18 cellular contexts compared by ENCODE assay signal in the genomic region with DNA sequence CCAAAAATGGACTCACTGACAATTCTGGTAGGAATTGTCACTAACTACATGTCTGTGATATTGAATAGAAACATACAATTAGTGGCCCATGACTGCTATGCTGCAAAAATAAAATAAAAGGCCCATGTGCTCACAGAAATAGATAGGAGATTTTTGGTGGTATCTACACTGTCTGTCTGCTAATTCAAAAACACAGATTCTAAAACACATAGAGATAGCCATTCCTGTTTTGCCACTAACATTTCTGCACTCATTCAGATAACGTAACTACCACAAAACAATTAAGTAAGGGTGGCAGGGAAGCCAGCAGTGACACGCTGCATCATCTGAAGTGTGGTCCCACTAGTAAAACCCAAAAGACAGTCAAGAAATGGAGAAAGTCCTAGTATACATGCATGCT.
DNase-seq lines count a peak whose midpoint lies in the region; ATAC-seq, FAIRE-seq and TF ChIP-seq lines count a peak whose summit lies in the region.
"Had no signal": no experiment of that assay in that cellular context is flagged by ENCODE, and none has a peak within 500 bp of the region (broad histone marks: within the 10 kb centered on the region; RNA-seq: fewer than 3 reads in every experiment).

No MANE protein-coding gene starts in this region.

- H3K27ac ChIP-seq in K562 (ENCODE audit: extremely low read depth, low read depth, low read length) (no peak overlapping the region), smooth muscle cell (ENCODE audit: low read depth) (no peak overlapping the region), GM23248 (no peak overlapping the region), ovary (no peak overlapping the region)
- H3K27ac ChIP-seq in naive thymus-derived CD4-positive, alpha-beta T cell (ENCODE audit: low read depth, low read length), result no peak overlapping the region

- H3F3A ChIP-seq in smooth muscle cell (ENCODE audit: low read depth) (peaks cover 3% of the 10 kb centered on the region), GM23248 (ENCODE audit: insufficient read depth) (0 out of 2 replicates have a peak, but pooled peaks cover 3% of the 10 kb centered on the region)

- no TSS peak for BruUV-seq in K562 (replicated peaks; lab: Mats Ljungman, UMichigan)

- H3K9me2 ChIP-seq in GM23248 (ENCODE audit: insufficient read depth), result no peaks in the 10 kb centered on the region

- DNase-seq in K562 (ENCODE audit: extremely low read depth in 1 of 4, low spot score in 3 of 4), result no peak
- no peak for DNase-seq in neural crest cell (ENCODE audit: low read depth, low spot score)
- no peak for DNase-seq in smooth muscle cell (lab: John Stamatoyannopoulos, UW; ENCODE audit: unreplicated experiment)
- no peak for DNase-seq in naive thymus-derived CD4-positive, alpha-beta T cell
- DNase-seq in GM23248, result no peak
- DNase-seq in ovary, result no peak
- DNase-seq: C1 segment of cervical spinal cord; Calu3; CD4-positive, alpha-beta memory T cell; COR-L47; DMS53; DMS79 treated with DMSO at 0.1 percent for 48 hours; GF-D8; H7; HCEC 1CT had no signal

- POLR2A ChIA-PET in K562 (lab: Yijun Ruan, JAX), result no interaction called here
- POLR2A ChIA-PET in naive thymus-derived CD4-positive, alpha-beta T cell (lab: Charles Lee), result no interaction called here

- H3K9me3 ChIP-seq in K562 (replicated peaks; ENCODE audit: control insufficient read depth, insufficient read depth, low read depth, low read length) (no peaks in the 10 kb centered on the region), smooth muscle cell (replicated peaks; ENCODE audit: low read depth) (no peaks in the 10 kb centered on the region), GM23248 (ENCODE audit: low read depth) (no peaks in the 10 kb centered on the region), ovary (no peaks in the 10 kb centered on the region)
- no peaks in the 10 kb centered on the region for H3K9me3 ChIP-seq in naive thymus-derived CD4-positive, alpha-beta T cell (ENCODE audit: control insufficient read depth in 2 of 3, low read length in 3 of 3)

- TF ChIP-seq EP300 in K562 (IDR thresholded peaks at IDR 0.05; ENCODE audit: low read length) (no peak), ovary (IDR thresholded peaks at IDR 0.05) (no peak)

- peaks cover 5% of the 10 kb centered on the region for H3K4me1 Mint-ChIP-seq in neural crest cell
- no peaks in the 10 kb centered on the region for H3K4me1 Mint-ChIP-seq in naive thymus-derived CD4-positive, alpha-beta T cell
- H3K4me1 Mint-ChIP-seq: CD4-positive, alpha-beta memory T cell had no signal

- no peak overlapping the region for H3K4me3 Mint-ChIP-seq in neural crest cell
- H3K4me3 Mint-ChIP-seq in naive thymus-derived CD4-positive, alpha-beta T cell, result no peak overlapping the region
- H3K4me3 Mint-ChIP-seq: CD4-positive, alpha-beta memory T cell had no signal

- H3K27ac Mint-ChIP-seq in neural crest cell (ENCODE audit: unreplicated experiment), result peak overlapping the region; percentile 31
- H3K27ac Mint-ChIP-seq in naive thymus-derived CD4-positive, alpha-beta T cell, result no peak overlapping the region
- H3K27ac Mint-ChIP-seq: CD4-positive, alpha-beta memory T cell had no signal

- intact Hi-C loops in K562 (cut with micrococcal nuclease) (no loop called here), ovary (cut with DNase I) (no loop called here)
- intact Hi-C loops in naive thymus-derived CD4-positive, alpha-beta T cell (cut with micrococcal nuclease), result no loop called here

- no peak for TF ChIP-seq RAD21 in K562 (CRISPR knock-in tag; conservative IDR thresholded peaks at IDR 0.05 in 1 of 2, IDR thresholded peaks at IDR 0.05 in 1 of 2)

- H2AFZ ChIP-seq in K562 (ENCODE audit: low read depth, low read length), result no peak overlapping the region
- H2AFZ ChIP-seq in smooth muscle cell (ENCODE audit: low read depth), result peak overlapping the region; percentile 68
- H2AFZ ChIP-seq in GM23248, result no peak overlapping the region

- H3K79me2 ChIP-seq in K562 (ENCODE audit: control insufficient read depth, insufficient read depth, low read length) (no peaks in the 10 kb centered on the region), smooth muscle cell (ENCODE audit: low read depth) (no peaks in the 10 kb centered on the region), GM23248 (ENCODE audit: insufficient read depth) (no peaks in the 10 kb centered on the region)

- H3K4me3 ChIP-seq in K562, result no peak overlapping the region
- H3K4me3 ChIP-seq in smooth muscle cell, result no peak overlapping the region
- no peak overlapping the region for H3K4me3 ChIP-seq in naive thymus-derived CD4-positive, alpha-beta T cell (ENCODE audit: low read length)
- no peak overlapping the region for H3K4me3 ChIP-seq in GM23248
- no peak overlapping the region for H3K4me3 ChIP-seq in ovary

- no peaks in the 10 kb centered on the region for H3K27me3 ChIP-seq in K562 (ENCODE audit: control insufficient read depth in 2 of 2, insufficient read depth in 2 of 2, low read length in 2 of 2)
- no peaks in the 10 kb centered on the region for H3K27me3 ChIP-seq in smooth muscle cell (ENCODE audit: low read depth)
- no peaks in the 10 kb centered on the region for H3K27me3 ChIP-seq in naive thymus-derived CD4-positive, alpha-beta T cell (ENCODE audit: control insufficient read depth in 2 of 2, insufficient read depth in 2 of 2, low read length in 2 of 2)
- H3K27me3 ChIP-seq in GM23248 (replicated peaks; ENCODE audit: insufficient read depth), result no peaks in the 10 kb centered on the region
- no peaks in the 10 kb centered on the region for H3K27me3 ChIP-seq in ovary

- no peaks in the 10 kb centered on the region for H3K36me3 Mint-ChIP-seq in neural crest cell (ENCODE audit: low read depth)
- H3K36me3 Mint-ChIP-seq in naive thymus-derived CD4-positive, alpha-beta T cell, result no peaks in the 10 kb centered on the region
- H3K36me3 Mint-ChIP-seq: CD4-positive, alpha-beta memory T cell had no signal

- ATAC-seq in K562, result no peak
- ATAC-seq in naive thymus-derived CD4-positive, alpha-beta T cell, result no peak

- H4K20me1 ChIP-seq in K562 (replicated peaks; ENCODE audit: control insufficient read depth, insufficient read depth, low read length), result no peaks in the 10 kb centered on the region
- H4K20me1 ChIP-seq in smooth muscle cell (ENCODE audit: low read depth), result no peaks in the 10 kb centered on the region
- no peaks in the 10 kb centered on the region for H4K20me1 ChIP-seq in GM23248 (ENCODE audit: insufficient read depth)

- H3K36me3 ChIP-seq in K562 (ENCODE audit: control insufficient read depth, insufficient read depth, low read length) (no peaks in the 10 kb centered on the region), smooth muscle cell (ENCODE audit: low read depth) (no peaks in the 10 kb centered on the region), GM23248 (ENCODE audit: low read depth) (no peaks in the 10 kb centered on the region), ovary (no peaks in the 10 kb centered on the region)
- no peaks in the 10 kb centered on the region for H3K36me3 ChIP-seq in naive thymus-derived CD4-positive, alpha-beta T cell (ENCODE audit: control insufficient read depth in 2 of 3, insufficient read depth in 3 of 3, low read length in 3 of 3)

- H3K9ac ChIP-seq in K562 (ENCODE audit: insufficient read depth in 1 of 2, low read depth in 2 of 2, low read length in 2 of 2) (no peak overlapping the region), smooth muscle cell (ENCODE audit: low read depth) (no peak overlapping the region), GM23248 (no peak overlapping the region)

- H3K4me2 ChIP-seq in K562 (ENCODE audit: insufficient read depth, low read length) (no peak overlapping the region), smooth muscle cell (no peak overlapping the region), GM23248 (ENCODE audit: unreplicated experiment) (no peak overlapping the region)

- TF ChIP-seq POLR2A in K562 (conservative IDR thresholded peaks at IDR 0.05) (no peak), ovary (IDR thresholded peaks at IDR 0.05) (no peak)

- CTCF ChIA-PET in K562 (lab: Yijun Ruan, JAX; ENCODE audit: low intra/inter-chr PET ratio), result no interaction called here
- CTCF ChIA-PET in naive thymus-derived CD4-positive, alpha-beta T cell (lab: Charles Lee), result no interaction called here

- no peak for TF ChIP-seq CTCF in K562 (IDR thresholded peaks at IDR 0.05 in 2 of 3, conservative IDR thresholded peaks at IDR 0.05 in 1 of 3; ENCODE audit: insufficient read depth in 2 of 3, low read depth in 1 of 3, low read length in 3 of 3)
- no peak for TF ChIP-seq CTCF in neural crest cell (conservative IDR thresholded peaks at IDR 0.05)
- TF ChIP-seq CTCF in smooth muscle cell (IDR thresholded peaks at IDR 0.05; ENCODE audit: borderline replicate concordance, insufficient read depth, poor library complexity, severe bottlenecking), result no peak
- no peak for TF ChIP-seq CTCF in ovary (IDR thresholded peaks at IDR 0.05)

- in situ Hi-C loops in K562 (cut with MboI), result no loop called here
- in situ Hi-C loops in GM23248 (cut with MboI), result no loop called here

- H3K4me1 ChIP-seq in K562 (replicated peaks in 1 of 2; ENCODE audit: control insufficient read depth in 2 of 2, insufficient read depth in 2 of 2, low read length in 2 of 2) (no peaks in the 10 kb centered on the region; a peak in 2 of 5 replicates), smooth muscle cell (ENCODE audit: low read depth) (peaks cover 2% of the 10 kb centered on the region), GM23248 (ENCODE audit: insufficient read depth) (peaks cover 14% of the 10 kb centered on the region), ovary (ENCODE audit: insufficient read depth) (no peaks in the 10 kb centered on the region)
- H3K4me1 ChIP-seq in naive thymus-derived CD4-positive, alpha-beta T cell (ENCODE audit: control insufficient read depth in 2 of 2, insufficient read depth in 2 of 2, low read length in 2 of 2), result no peaks in the 10 kb centered on the region

- H3K9me3 Mint-ChIP-seq in neural crest cell, result no peaks in the 10 kb centered on the region
- H3K9me3 Mint-ChIP-seq in naive thymus-derived CD4-positive, alpha-beta T cell, result no peaks in the 10 kb centered on the region
- H3K9me3 Mint-ChIP-seq: CD4-positive, alpha-beta memory T cell had no signal

- peak; percentile 42 for FAIRE-seq in K562 (lab: Jason Lieb, UNC)
- FAIRE-seq: GM12891, GM18507, H1 had no signal

- no peaks in the 10 kb centered on the region for H3K27me3 Mint-ChIP-seq in neural crest cell (ENCODE audit: low read depth)
- H3K27me3 Mint-ChIP-seq in naive thymus-derived CD4-positive, alpha-beta T cell, result peaks cover 9 to 35% (median 18%) of the 10 kb centered on the region in 5 donors

- no peaks in the 10 kb centered on the region for H3K9me1 ChIP-seq in K562 (ENCODE audit: control insufficient read depth, insufficient read depth, low read length)

- 22% methylated on average over 2 of the region's 2 CpGs for WGBS in K562 (ENCODE audit: insufficient coverage, low coverage, missing lambda C conversion rate)
- 61% methylated on average over 2 of the region's 2 CpGs for WGBS in smooth muscle cell (ENCODE audit: low lambda C conversion rate)
- 97% methylated on average over 2 of the region's 2 CpGs for WGBS in GM23248 (ENCODE audit: low coverage in 1 of 2, low lambda C conversion rate in 2 of 2, missing lambda C conversion rate in 2 of 2), 2 experiments
- 90 to 99% (median 98%) methylated on average over 2 of the region's 2 CpGs for WGBS in ovary, 3 donors

TF ChIP-seq in K562, 482 proteins besides CTCF, POLR2A, EP300 and RAD21 (continues in another document):
- TF ChIP-seq RCOR1 (IDR thresholded peaks at IDR 0.05; ENCODE audit: borderline replicate concordance in 1 of 2, low read depth in 2 of 2, low read length in 2 of 2) (peak in 1 of 2 experiments; percentile 32; a peak in 1 of 4 replicates), TCF3 (CRISPR knock-in tag; IDR thresholded peaks at IDR 0.05) (0 out of 2 replicates have a peak, but pooled peaks have one; percentile 8)
